10 cellular contexts compared by ENCODE assay signal in genomic region chr11:68381716-68382115, GRCh38.
DNase-seq lines count a peak whose midpoint lies in the region; ATAC-seq and TF ChIP-seq lines count a peak whose summit lies in the region.
"Had no signal": no experiment of that assay in that cellular context is flagged by ENCODE, and none has a peak within 500 bp of the region (broad histone marks: within the 10 kb centered on the region; RNA-seq: fewer than 3 reads in every experiment).

No MANE protein-coding gene starts in this region.

- H3K9ac ChIP-seq in BLaER1 treated with 17β-estradiol and CSF1 and Interleukin-3, amounts not matched to agents 10 nM and 100 nM: peak overlapping the region in 7 of 11 experiments; percentile 15 to 55 (median 38); a peak in 15 of 22 replicates

- POLR2A ChIA-PET in RWPE1 (lab: Yijun Ruan, JAX; ENCODE audit: low non-redundant PET): no interaction called here

- H4K20me1 ChIP-seq in BLaER1 treated with 17β-estradiol and CSF1 and Interleukin-3, amounts not matched to agents 10 nM and 100 nM: peaks cover 5 to 100% (median 87%) of the 10 kb centered on the region in 11 experiments; a peak in 20 of 22 replicates

- H3K4me3 ChIP-seq in BLaER1 treated with 17β-estradiol and CSF1 and Interleukin-3, amounts not matched to agents 10 nM and 100 nM: peak overlapping the region in 5 of 10 experiments; percentile 8 to 35 (median 10); a peak in 3 of 20 replicates
- H3K4me3 ChIP-seq in left ventricle myocardium inferior (peak overlapping the region; percentile 44), gastrocnemius medialis (peak overlapping the region in 1 of 4 donors; percentile 38)

- peaks cover 33% of the 10 kb centered on the region for H3K4me1 Mint-ChIP-seq in Calu3 (ENCODE audit: low read depth, unreplicated experiment)

- no TSS peak for BruUV-seq in Calu3 (replicated peaks; lab: Mats Ljungman, UMichigan)

- DNase-seq in RWPE1 (ENCODE audit: low spot score): no peak
- no peak for DNase-seq in left ventricle myocardium inferior
- no peak for DNase-seq in gastrocnemius medialis
- no peak for DNase-seq in NCI-H2081 (lab: John Stamatoyannopoulos, UW)
- no peak for DNase-seq in occipital lobe (lab: John Stamatoyannopoulos, UW)
- no peak for DNase-seq in Calu3
- DNase-seq: activated T-cell treated with anti-CD3 and anti-CD28 coated beads, Interleukin-2, amount 50 U/mL, for 24 hours; GDM1 had no signal

- CTCF ChIA-PET in RWPE1 (lab: Yijun Ruan, JAX) (no interaction called here), Calu3 (lab: Charles Lee) (no interaction called here)

- intact Hi-C loops in left ventricle myocardium inferior (cut with micrococcal nuclease) (loop anchor here (5.0 kb wide), 1 partner anchor 69 kb away; the partner anchor contains the start of gene LRP5), gastrocnemius medialis (cut with DNase I; ENCODE audit: low total_unique reads) (loop anchor here (5.0 kb wide), 3 partner anchors 66 to 124 kb away; partner anchors contain the start of gene LRP5), Calu3 (cut with micrococcal nuclease; ENCODE audit: unreplicated experiment) (loop anchor here (10.0 kb wide), 1 partner anchor 67 kb away; the partner anchor contains the start of gene LRP5)

- H3K36me3 Mint-ChIP-seq in Calu3 (ENCODE audit: insufficient read depth, unreplicated experiment): peaks cover 26% of the 10 kb centered on the region

- TF ChIP-seq CTCF in RWPE1 (conservative IDR thresholded peaks at IDR 0.05; ENCODE audit: low read depth): no peak
- no peak for TF ChIP-seq CTCF in left ventricle myocardium inferior (IDR thresholded peaks at IDR 0.05; ENCODE audit: borderline replicate concordance)
- no peak for TF ChIP-seq CTCF in gastrocnemius medialis (IDR thresholded peaks at IDR 0.05 in 4 of 5, conservative IDR thresholded peaks at IDR 0.05 in 1 of 5)
- no peak for TF ChIP-seq CTCF in Calu3 (IDR thresholded peaks at IDR 0.05; ENCODE audit: unreplicated experiment)

- H3K9me3 ChIP-seq in BLaER1 treated with 17β-estradiol and CSF1 and Interleukin-3, amounts not matched to agents 10 nM and 100 nM (replicated peaks in 1 of 11): 0 out of 22 replicates have a peak, but pooled peaks cover 0 to 4% (median 0%) of the 10 kb centered on the region in 11 experiments
- H3K9me3 ChIP-seq in left ventricle myocardium inferior (replicated peaks) (no peaks in the 10 kb centered on the region), gastrocnemius medialis (no peaks in the 10 kb centered on the region)

- ATAC-seq in gastrocnemius medialis (no peak), GM18505 (IDR thresholded peaks at IDR 0.05; ENCODE audit: unreplicated experiment) (no peak)

- H3K36me3 ChIP-seq in BLaER1 treated with 17β-estradiol and CSF1 and Interleukin-3, amounts not matched to agents 10 nM and 100 nM: peaks cover 8 to 39% (median 21%) of the 10 kb centered on the region in 11 experiments; a peak in 21 of 22 replicates
- H3K36me3 ChIP-seq in left ventricle myocardium inferior (peaks cover 7% of the 10 kb centered on the region), gastrocnemius medialis (no peaks in the 10 kb centered on the region)

- TF ChIP-seq POLR2A in gastrocnemius medialis (IDR thresholded peaks at IDR 0.05) (no peak), GM18505 (IDR thresholded peaks at IDR 0.05; ENCODE audit: borderline replicate concordance, extremely low read depth, insufficient read depth, insufficient read length) (no peak)

- H3K4me3 Mint-ChIP-seq in Calu3 (ENCODE audit: low read depth, unreplicated experiment): no peak overlapping the region
- H3K4me3 Mint-ChIP-seq: activated T-cell treated with anti-CD3 and anti-CD28 coated beads, Interleukin-2, amount 50 U/mL, for 24 hours had no signal

- no peaks in the 10 kb centered on the region for H3K27me3 Mint-ChIP-seq in Calu3 (ENCODE audit: unreplicated experiment)

- H3K27me3 ChIP-seq in BLaER1 treated with 17β-estradiol and CSF1 and Interleukin-3, amounts not matched to agents 10 nM and 100 nM: no peaks in the 10 kb centered on the region; a peak in 1 of 22 replicates
- H3K27me3 ChIP-seq in left ventricle myocardium inferior (ENCODE audit: low read depth): no peaks in the 10 kb centered on the region
- H3K27me3 ChIP-seq in gastrocnemius medialis: no peaks in the 10 kb centered on the region

- no peak overlapping the region for H3K27ac Mint-ChIP-seq in Calu3 (ENCODE audit: unreplicated experiment)
- H3K27ac Mint-ChIP-seq: activated T-cell treated with anti-CD3 and anti-CD28 coated beads, Interleukin-2, amount 50 U/mL, for 24 hours had no signal

- no peaks in the 10 kb centered on the region for H3K9me3 Mint-ChIP-seq in Calu3 (ENCODE audit: low read depth, unreplicated experiment)
- H3K9me3 Mint-ChIP-seq: activated T-cell treated with anti-CD3 and anti-CD28 coated beads, Interleukin-2, amount 50 U/mL, for 24 hours had no signal

- peak overlapping the region in 6 of 11 experiments; percentile 11 to 44 (median 31); a peak in 8 of 22 replicates for H3K27ac ChIP-seq in BLaER1 treated with 17β-estradiol and CSF1 and Interleukin-3, amounts not matched to agents 10 nM and 100 nM
- H3K27ac ChIP-seq in RWPE1 (peak overlapping the region; percentile 57), left ventricle myocardium inferior (replicated peaks) (peak overlapping the region; percentile 87), gastrocnemius medialis (peak overlapping the region in 3 of 4 donors; percentile 28 to 55 (median 44))

- peak overlapping the region; percentile 78 to 98 (median 88) for H3K4me2 ChIP-seq in BLaER1 treated with 17β-estradiol and CSF1 and Interleukin-3, amounts not matched to agents 10 nM and 100 nM

- in situ Hi-C loops in gastrocnemius medialis (cut with MboI; ENCODE audit: low sequenced_read_pairs in 4 of 4): loop anchor here in 1 of 4 donors (5.0 kb wide), 1 partner anchor 124 kb away; no protein-coding TSS in a partner anchor

- peaks cover 42 to 91% (median 75%) of the 10 kb centered on the region in 10 experiments for H3K4me1 ChIP-seq in BLaER1 treated with 17β-estradiol and CSF1 and Interleukin-3, amounts not matched to agents 10 nM and 100 nM
- H3K4me1 ChIP-seq in left ventricle myocardium inferior (peaks cover 75% of the 10 kb centered on the region), gastrocnemius medialis (peaks cover 37 to 38% of the 10 kb centered on the region in 2 donors)

Comparison
In these comparisons a context has a peak if more than half of its experiments do, and no peak if none do; other contexts are left out.
1. H3K27ac ChIP-seq: peak in every context shown above with its lines; median percentile 87 in left ventricle myocardium inferior; 57 in RWPE1; 44 in gastrocnemius medialis; 31 in BLaER1 treated with 17β-estradiol and CSF1 and Interleukin-3, amounts not matched to agents 10 nM and 100 nM.